1 cellular context compared by ENCODE assay signal in the genomic region with DNA sequence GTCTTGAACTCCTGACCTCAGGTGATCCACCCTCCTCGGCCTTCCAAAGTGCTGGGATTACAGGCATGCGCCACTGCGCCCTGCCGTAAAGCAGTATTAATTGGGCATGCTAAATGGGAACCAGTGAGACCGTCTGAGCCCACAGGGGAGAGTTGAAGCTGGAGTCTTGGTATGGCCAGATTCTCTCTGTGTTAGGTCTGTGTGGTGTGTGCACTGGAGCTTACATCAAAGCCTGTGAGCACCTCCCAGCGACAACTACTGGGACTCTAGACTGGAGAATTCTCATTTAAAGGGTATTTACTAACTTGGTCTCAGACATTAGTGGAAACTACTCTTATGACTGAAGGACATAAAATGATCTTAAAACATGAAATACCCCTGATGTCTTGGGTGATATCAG.
TF ChIP-seq lines count a peak whose summit lies in the region.

No MANE protein-coding gene starts in this region.

TF ChIP-seq in GM12878, 131 proteins besides CTCF, POLR2A, EP300 and RAD21 (continued from another document):
- TF ChIP-seq FOXK2 (IDR thresholded peaks at IDR 0.05), result no peak
- no peak for TF ChIP-seq NR2F1 (conservative IDR thresholded peaks at IDR 0.05)
- TF ChIP-seq IRF4 (IDR thresholded peaks at IDR 0.05; ENCODE audit: low read depth, low read length), result no peak
- no peak for TF ChIP-seq MEF2A (IDR thresholded peaks at IDR 0.05; ENCODE audit: insufficient read depth, low read depth, low read length)
- TF ChIP-seq NBN (IDR thresholded peaks at IDR 0.05), result no peak
- TF ChIP-seq BCL11A (IDR thresholded peaks at IDR 0.05; ENCODE audit: low read depth, low read length), result no peak
- no peak for TF ChIP-seq SMAD5 (IDR thresholded peaks at IDR 0.05; ENCODE audit: low read depth)
- TF ChIP-seq DPF2 (IDR thresholded peaks at IDR 0.05), result no peak
- no peak for TF ChIP-seq ZNF384 (IDR thresholded peaks at IDR 0.05; ENCODE audit: borderline replicate concordance, low read depth, low read length)
- TF ChIP-seq, protein P1, sequence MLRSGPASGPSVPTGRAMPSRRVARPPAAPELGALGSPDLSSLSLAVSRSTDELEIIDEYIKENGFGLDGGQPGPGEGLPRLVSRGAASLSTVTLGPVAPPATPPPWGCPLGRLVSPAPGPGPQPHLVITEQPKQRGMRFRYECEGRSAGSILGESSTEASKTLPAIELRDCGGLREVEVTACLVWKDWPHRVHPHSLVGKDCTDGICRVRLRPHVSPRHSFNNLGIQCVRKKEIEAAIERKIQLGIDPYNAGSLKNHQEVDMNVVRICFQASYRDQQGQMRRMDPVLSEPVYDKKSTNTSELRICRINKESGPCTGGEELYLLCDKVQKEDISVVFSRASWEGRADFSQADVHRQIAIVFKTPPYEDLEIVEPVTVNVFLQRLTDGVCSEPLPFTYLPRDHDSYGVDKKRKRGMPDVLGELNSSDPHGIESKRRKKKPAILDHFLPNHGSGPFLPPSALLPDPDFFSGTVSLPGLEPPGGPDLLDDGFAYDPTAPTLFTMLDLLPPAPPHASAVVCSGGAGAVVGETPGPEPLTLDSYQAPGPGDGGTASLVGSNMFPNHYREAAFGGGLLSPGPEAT (IDR thresholded peaks at IDR 0.05; ENCODE audit: low read depth), result no peak
- no peak for TF ChIP-seq CBX3 (IDR thresholded peaks at IDR 0.05; ENCODE audit: borderline replicate concordance, low read depth)
- no peak for TF ChIP-seq NR2C1 (IDR thresholded peaks at IDR 0.05)
- no peak for TF ChIP-seq NFIC (IDR thresholded peaks at IDR 0.05; ENCODE audit: low read depth, low read length)
- TF ChIP-seq STAT1 (conservative IDR thresholded peaks at IDR 0.05), result no peak
- no peak for TF ChIP-seq SIX5 (IDR thresholded peaks at IDR 0.05; ENCODE audit: low read depth, low read length, severe bottlenecking)
